ENCODE assay signal across 8 cellular contexts in the genomic region with DNA sequence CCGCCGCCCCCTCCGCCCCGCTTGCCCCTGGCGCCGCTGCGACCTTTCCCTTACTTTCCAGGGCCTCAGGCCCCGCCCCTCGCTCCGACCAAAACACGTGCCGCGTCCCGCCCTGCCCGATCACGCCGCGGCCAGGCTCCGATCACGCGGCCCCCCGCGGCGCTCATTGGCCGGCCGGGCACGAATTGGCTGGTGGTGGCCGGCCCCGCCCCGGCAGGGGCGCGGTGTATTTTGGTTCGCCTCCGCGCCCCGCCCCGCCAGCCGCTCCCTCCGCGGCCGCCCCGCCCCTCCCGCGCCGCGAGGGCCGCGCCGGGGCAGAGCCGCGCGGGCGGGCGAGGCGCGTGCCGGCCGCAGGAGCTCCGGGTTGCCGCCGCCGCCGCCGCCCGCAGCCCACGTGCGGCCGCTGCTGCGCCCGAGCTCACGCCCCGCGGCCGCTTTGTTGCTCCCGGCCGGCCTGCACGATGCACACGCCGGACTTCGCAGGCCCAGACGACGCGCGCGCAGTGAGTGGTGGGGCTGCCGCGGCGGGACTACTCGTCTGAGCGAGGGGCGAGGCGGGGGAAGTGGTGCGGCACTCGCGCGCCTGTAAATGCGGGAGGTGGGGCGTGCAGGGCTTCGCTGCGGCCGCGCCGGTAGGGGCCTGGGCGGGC. TPM values are rescaled to one million over a fixed set of nuclear protein-coding genes. Genes with fewer than 3 reads are reported as not detected.
A peak's percentile ranks its signal among the peaks of the same experiment; 100 is the strongest.
DNase-seq lines count a peak whose midpoint lies in the region; ATAC-seq and TF ChIP-seq lines count a peak whose summit lies in the region.

Gene KLF11 (plus strand): TSS at position 295 of the 650 bp plus-strand sequence. CDS start 167 bp downstream, at position 462.

- H3K27ac ChIP-seq in substantia nigra (ENCODE audit: low read depth, low read length, poor library complexity, severe bottlenecking): peak within 1 kb of the TSS; percentile 73

- no peaks in the 10 kb centered on the region for H3K9me3 ChIP-seq in MG63

- peak within 1 kb of the TSS; percentile 58 for H3K4me3 ChIP-seq in MG63

- peak; percentile 79 for ATAC-seq in SK-N-SH treated with all-trans-retinoic acid at 6 μM for 48 hours
- peak; percentile 36 to 69 for ATAC-seq in activated naive CD4-positive, alpha-beta T cell treated with anti-CD3 and anti-CD28 coated beads, Interleukin-2, amount 50 U/mL, for 72 hours
- peak; percentile 81 for ATAC-seq in omental fat pad (ENCODE audit: low FRiP score)

- H3K9me3 Mint-ChIP-seq in activated naive CD4-positive, alpha-beta T cell treated with anti-CD3 and anti-CD28 coated beads, Interleukin-2, amount 50 U/mL, for 72 hours: no peaks in the 10 kb centered on the region

- peaks cover 13% of the 10 kb centered on the region for H3K36me3 ChIP-seq in MG63

- TF ChIP-seq CTCF in omental fat pad (IDR thresholded peaks at IDR 0.05): no peak

- no peaks in the 10 kb centered on the region for H3K27me3 ChIP-seq in MG63

- DNase-seq in DMS79 (lab: John Stamatoyannopoulos, UW): peak; percentile 77
- DNase-seq in H4 (ENCODE audit: low spot score): peak; percentile 69
- peak; percentile 90 for DNase-seq in MG63
- peak in 1 of 2 donors; percentile 74 for DNase-seq in activated naive CD4-positive, alpha-beta T cell treated with anti-CD3 and anti-CD28 coated beads, Interleukin-2, amount 50 U/mL, for 72 hours (ENCODE audit: low spot score in 2 of 2)
- peak; percentile 90 for DNase-seq in glomerular visceral epithelial cell (ENCODE audit: extremely low spot score)
- peak; percentile 80 for DNase-seq in omental fat pad (ENCODE audit: low spot score)
- peak in 42 of 49 donors; percentile 24 to 92 (median 62) for DNase-seq in substantia nigra (lab: John Stamatoyannopoulos, UW)

- peaks cover 6% of the 10 kb centered on the region in 2 donors for H3K36me3 Mint-ChIP-seq in activated naive CD4-positive, alpha-beta T cell treated with anti-CD3 and anti-CD28 coated beads, Interleukin-2, amount 50 U/mL, for 72 hours

- peak within 1 kb of the TSS; percentile 48 to 87 for H3K27ac Mint-ChIP-seq in activated naive CD4-positive, alpha-beta T cell treated with anti-CD3 and anti-CD28 coated beads, Interleukin-2, amount 50 U/mL, for 72 hours

TF ChIP-seq in SK-N-SH treated with all-trans-retinoic acid at 6 μM for 48 hours, 23 proteins besides CTCF, POLR2A, EP300 and RAD21:
- TF ChIP-seq ARNTL (CRISPR knock-in tag; IDR thresholded peaks at IDR 0.05; ENCODE audit: borderline replicate concordance, low read depth): no peak
- TF ChIP-seq ZNF565 (CRISPR knock-in tag; conservative IDR thresholded peaks at IDR 0.05; ENCODE audit: low read depth): no peak
- TF ChIP-seq ZNF70 (CRISPR knock-in tag; IDR thresholded peaks at IDR 0.05): no peak
- TF ChIP-seq ZC3H10 (CRISPR knock-in tag; IDR thresholded peaks at IDR 0.05): no peak
- TF ChIP-seq TOX (CRISPR knock-in tag; IDR thresholded peaks at IDR 0.05; ENCODE audit: borderline replicate concordance): no peak
- no peak for TF ChIP-seq ZFP3 (CRISPR knock-in tag; IDR thresholded peaks at IDR 0.05)
- no peak for TF ChIP-seq ZNF8 (CRISPR knock-in tag; IDR thresholded peaks at IDR 0.05)
- TF ChIP-seq, protein P1, sequence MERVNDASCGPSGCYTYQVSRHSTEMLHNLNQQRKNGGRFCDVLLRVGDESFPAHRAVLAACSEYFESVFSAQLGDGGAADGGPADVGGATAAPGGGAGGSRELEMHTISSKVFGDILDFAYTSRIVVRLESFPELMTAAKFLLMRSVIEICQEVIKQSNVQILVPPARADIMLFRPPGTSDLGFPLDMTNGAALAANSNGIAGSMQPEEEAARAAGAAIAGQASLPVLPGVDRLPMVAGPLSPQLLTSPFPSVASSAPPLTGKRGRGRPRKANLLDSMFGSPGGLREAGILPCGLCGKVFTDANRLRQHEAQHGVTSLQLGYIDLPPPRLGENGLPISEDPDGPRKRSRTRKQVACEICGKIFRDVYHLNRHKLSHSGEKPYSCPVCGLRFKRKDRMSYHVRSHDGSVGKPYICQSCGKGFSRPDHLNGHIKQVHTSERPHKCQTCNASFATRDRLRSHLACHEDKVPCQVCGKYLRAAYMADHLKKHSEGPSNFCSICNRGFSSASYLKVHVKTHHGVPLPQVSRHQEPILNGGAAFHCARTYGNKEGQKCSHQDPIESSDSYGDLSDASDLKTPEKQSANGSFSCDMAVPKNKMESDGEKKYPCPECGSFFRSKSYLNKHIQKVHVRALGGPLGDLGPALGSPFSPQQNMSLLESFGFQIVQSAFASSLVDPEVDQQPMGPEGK (CRISPR knock-in tag; IDR thresholded peaks at IDR 0.05; ENCODE audit: borderline replicate concordance): no peak
- no peak for TF ChIP-seq ESRRG (CRISPR knock-in tag; IDR thresholded peaks at IDR 0.05)
- TF ChIP-seq OSR1 (CRISPR knock-in tag; IDR thresholded peaks at IDR 0.05): no peak

RNA-seq across cellular contexts. Expression of gene KLF11, which starts in this region (rescaled TPM):
- 5.4 and 6.5 TPM in 2 replicates for total RNA-seq in H4 (2014; rRNA removed; shearing (Covaris generic))
- 2.0 and 2.4 TPM in 2 replicates for total RNA-seq in MG63 (2014; rRNA removed; shearing (Covaris generic); ENCODE audit: low replicate concordance)
- 1 to 10 TPM; 1.1 to 7.5 TPM for total RNA-seq in activated naive CD4-positive, alpha-beta T cell treated with anti-CD3 and anti-CD28 coated beads, Interleukin-2, amount 50 U/mL, for 72 hours
- 10 to 100 TPM; 35.8 to 63.6 (median 37.3) TPM for total RNA-seq in omental fat pad
